ENCODE assay signal across 1 cellular context in the genomic region with DNA sequence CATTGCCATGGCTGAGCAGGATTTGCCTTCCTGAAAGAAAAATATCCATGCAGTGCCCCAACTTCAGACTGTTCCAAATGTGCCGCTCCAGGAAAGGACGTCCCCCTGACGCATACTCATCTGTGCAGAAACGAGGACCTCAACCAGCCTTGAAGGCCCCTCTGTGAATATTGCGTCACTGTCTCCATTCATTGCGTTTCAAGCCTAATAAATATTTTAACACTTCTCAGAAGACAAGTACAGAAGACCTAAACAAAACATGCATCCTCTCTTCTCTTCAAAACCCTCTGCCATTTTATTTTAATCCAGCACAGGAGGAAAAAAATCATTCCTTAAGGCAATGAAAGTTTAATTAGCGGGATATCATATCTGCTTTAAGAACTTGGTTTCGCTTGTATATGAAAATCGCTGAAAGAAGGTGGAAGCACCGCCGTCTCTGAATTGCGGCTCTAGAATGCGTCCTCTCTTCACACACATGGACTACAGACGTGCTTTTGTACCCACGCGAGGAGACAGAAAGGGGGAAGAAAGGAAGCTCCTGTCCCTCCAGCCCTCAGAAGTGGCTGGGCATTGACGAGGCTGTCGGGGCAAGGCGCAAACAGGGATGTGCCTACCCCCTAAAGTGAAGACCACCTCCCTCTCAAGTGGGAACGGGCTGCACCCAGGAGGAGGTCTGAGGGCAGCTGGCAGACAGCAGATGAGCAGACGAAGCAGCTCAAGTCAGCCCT.
TF ChIP-seq lines count a peak whose summit lies in the region.

No MANE protein-coding gene starts in this region.

TF ChIP-seq in WTC11, 78 proteins besides CTCF, POLR2A, EP300 and RAD21 (continued from another document):
- TF ChIP-seq NR2C2 (CRISPR knock-in tag; IDR thresholded peaks at IDR 0.05): no peak
- TF ChIP-seq ZNF416 (CRISPR knock-in tag; IDR thresholded peaks at IDR 0.05): no peak
- no peak for TF ChIP-seq ZNF232 (CRISPR knock-in tag; IDR thresholded peaks at IDR 0.05)
- no peak for TF ChIP-seq JAZF1 (CRISPR knock-in tag; IDR thresholded peaks at IDR 0.05)
- TF ChIP-seq KAT7 (CRISPR knock-in tag; IDR thresholded peaks at IDR 0.05; ENCODE audit: borderline replicate concordance): no peak
- TF ChIP-seq, protein P1, sequence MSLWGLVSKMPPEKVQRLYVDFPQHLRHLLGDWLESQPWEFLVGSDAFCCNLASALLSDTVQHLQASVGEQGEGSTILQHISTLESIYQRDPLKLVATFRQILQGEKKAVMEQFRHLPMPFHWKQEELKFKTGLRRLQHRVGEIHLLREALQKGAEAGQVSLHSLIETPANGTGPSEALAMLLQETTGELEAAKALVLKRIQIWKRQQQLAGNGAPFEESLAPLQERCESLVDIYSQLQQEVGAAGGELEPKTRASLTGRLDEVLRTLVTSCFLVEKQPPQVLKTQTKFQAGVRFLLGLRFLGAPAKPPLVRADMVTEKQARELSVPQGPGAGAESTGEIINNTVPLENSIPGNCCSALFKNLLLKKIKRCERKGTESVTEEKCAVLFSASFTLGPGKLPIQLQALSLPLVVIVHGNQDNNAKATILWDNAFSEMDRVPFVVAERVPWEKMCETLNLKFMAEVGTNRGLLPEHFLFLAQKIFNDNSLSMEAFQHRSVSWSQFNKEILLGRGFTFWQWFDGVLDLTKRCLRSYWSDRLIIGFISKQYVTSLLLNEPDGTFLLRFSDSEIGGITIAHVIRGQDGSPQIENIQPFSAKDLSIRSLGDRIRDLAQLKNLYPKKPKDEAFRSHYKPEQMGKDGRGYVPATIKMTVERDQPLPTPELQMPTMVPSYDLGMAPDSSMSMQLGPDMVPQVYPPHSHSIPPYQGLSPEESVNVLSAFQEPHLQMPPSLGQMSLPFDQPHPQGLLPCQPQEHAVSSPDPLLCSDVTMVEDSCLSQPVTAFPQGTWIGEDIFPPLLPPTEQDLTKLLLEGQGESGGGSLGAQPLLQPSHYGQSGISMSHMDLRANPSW (CRISPR knock-in tag; conservative IDR thresholded peaks at IDR 0.05; ENCODE audit: low read depth): no peak
- TF ChIP-seq TCF7 (CRISPR knock-in tag; IDR thresholded peaks at IDR 0.05; ENCODE audit: low read depth): no peak
- TF ChIP-seq CREB1 (CRISPR knock-in tag; IDR thresholded peaks at IDR 0.05): no peak
- no peak for TF ChIP-seq FOXJ3 (CRISPR knock-in tag; IDR thresholded peaks at IDR 0.05; ENCODE audit: borderline replicate concordance)
- TF ChIP-seq, protein P2, sequence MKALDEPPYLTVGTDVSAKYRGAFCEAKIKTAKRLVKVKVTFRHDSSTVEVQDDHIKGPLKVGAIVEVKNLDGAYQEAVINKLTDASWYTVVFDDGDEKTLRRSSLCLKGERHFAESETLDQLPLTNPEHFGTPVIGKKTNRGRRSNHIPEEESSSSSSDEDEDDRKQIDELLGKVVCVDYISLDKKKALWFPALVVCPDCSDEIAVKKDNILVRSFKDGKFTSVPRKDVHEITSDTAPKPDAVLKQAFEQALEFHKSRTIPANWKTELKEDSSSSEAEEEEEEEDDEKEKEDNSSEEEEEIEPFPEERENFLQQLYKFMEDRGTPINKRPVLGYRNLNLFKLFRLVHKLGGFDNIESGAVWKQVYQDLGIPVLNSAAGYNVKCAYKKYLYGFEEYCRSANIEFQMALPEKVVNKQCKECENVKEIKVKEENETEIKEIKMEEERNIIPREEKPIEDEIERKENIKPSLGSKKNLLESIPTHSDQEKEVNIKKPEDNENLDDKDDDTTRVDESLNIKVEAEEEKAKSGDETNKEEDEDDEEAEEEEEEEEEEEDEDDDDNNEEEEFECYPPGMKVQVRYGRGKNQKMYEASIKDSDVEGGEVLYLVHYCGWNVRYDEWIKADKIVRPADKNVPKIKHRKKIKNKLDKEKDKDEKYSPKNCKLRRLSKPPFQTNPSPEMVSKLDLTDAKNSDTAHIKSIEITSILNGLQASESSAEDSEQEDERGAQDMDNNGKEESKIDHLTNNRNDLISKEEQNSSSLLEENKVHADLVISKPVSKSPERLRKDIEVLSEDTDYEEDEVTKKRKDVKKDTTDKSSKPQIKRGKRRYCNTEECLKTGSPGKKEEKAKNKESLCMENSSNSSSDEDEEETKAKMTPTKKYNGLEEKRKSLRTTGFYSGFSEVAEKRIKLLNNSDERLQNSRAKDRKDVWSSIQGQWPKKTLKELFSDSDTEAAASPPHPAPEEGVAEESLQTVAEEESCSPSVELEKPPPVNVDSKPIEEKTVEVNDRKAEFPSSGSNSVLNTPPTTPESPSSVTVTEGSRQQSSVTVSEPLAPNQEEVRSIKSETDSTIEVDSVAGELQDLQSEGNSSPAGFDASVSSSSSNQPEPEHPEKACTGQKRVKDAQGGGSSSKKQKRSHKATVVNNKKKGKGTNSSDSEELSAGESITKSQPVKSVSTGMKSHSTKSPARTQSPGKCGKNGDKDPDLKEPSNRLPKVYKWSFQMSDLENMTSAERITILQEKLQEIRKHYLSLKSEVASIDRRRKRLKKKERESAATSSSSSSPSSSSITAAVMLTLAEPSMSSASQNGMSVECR (CRISPR knock-in tag; IDR thresholded peaks at IDR 0.05; ENCODE audit: borderline replicate concordance): no peak
- TF ChIP-seq, protein P3, sequence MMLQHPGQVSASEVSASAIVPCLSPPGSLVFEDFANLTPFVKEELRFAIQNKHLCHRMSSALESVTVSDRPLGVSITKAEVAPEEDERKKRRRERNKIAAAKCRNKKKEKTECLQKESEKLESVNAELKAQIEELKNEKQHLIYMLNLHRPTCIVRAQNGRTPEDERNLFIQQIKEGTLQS (CRISPR knock-in tag; conservative IDR thresholded peaks at IDR 0.05): no peak
- no peak for TF ChIP-seq IRF2 (CRISPR knock-in tag; IDR thresholded peaks at IDR 0.05; ENCODE audit: borderline replicate concordance, low read depth)
- no peak for TF ChIP-seq MYBL2 (CRISPR knock-in tag; IDR thresholded peaks at IDR 0.05)
- no peak for TF ChIP-seq TP53 (CRISPR knock-in tag; IDR thresholded peaks at IDR 0.05)
- no peak for TF ChIP-seq NR1H2 (CRISPR knock-in tag; IDR thresholded peaks at IDR 0.05)
- TF ChIP-seq, protein P4, sequence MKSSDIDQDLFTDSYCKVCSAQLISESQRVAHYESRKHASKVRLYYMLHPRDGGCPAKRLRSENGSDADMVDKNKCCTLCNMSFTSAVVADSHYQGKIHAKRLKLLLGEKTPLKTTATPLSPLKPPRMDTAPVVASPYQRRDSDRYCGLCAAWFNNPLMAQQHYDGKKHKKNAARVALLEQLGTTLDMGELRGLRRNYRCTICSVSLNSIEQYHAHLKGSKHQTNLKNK (CRISPR knock-in tag; IDR thresholded peaks at IDR 0.05): no peak
